8 cellular contexts compared by ENCODE assay signal in genomic region chr22:39349967-39350802, GRCh38. TPM values are rescaled to one million over a fixed set of nuclear protein-coding genes. Genes with fewer than 3 reads are reported as not detected.
DNase-seq lines count a peak whose midpoint lies in the region; ATAC-seq and TF ChIP-seq lines count a peak whose summit lies in the region.

TSS of gene SYNGR1 (plus strand) at chr22:39349991. CDS start at chr22:39350011, 20 bp downstream.

- no peaks in the 10 kb centered on the region for H3K9me3 ChIP-seq in CD4-positive, alpha-beta memory T cell (ENCODE audit: control insufficient read depth in 1 of 2, low read length in 2 of 2)
- H3K9me3 ChIP-seq in right lobe of liver = no peaks in the 10 kb centered on the region

- H3K4me3 ChIP-seq in CD4-positive, alpha-beta memory T cell (ENCODE audit: low read length in 2 of 2) = peak within 1 kb of the TSS in 1 of 2 donors; percentile 35
- H3K4me3 ChIP-seq in KMS-11 (IDR thresholded peaks at IDR 0.05; ENCODE audit: insufficient read depth, low read depth, low read length) = no peak within 1 kb of the TSS
- peak within 1 kb of the TSS; percentile 38 to 58 (median 57) for H3K4me3 ChIP-seq in right lobe of liver

- peaks cover 3 to 17% (median 6%) of the 10 kb centered on the region in 4 donors for H3K4me1 Mint-ChIP-seq in CD4-positive, alpha-beta memory T cell
- H3K4me1 Mint-ChIP-seq in central memory CD8-positive, alpha-beta T cell = peaks cover 7% of the 10 kb centered on the region

- H3K36me3 Mint-ChIP-seq in CD4-positive, alpha-beta memory T cell = no peaks in the 10 kb centered on the region
- H3K36me3 Mint-ChIP-seq in central memory CD8-positive, alpha-beta T cell (ENCODE audit: insufficient read depth) = peaks cover 2% of the 10 kb centered on the region

- no peaks in the 10 kb centered on the region for H4K20me1 ChIP-seq in KMS-11 (ENCODE audit: insufficient read depth)

- POLR2A ChIA-PET in CD4-positive, alpha-beta memory T cell (lab: Charles Lee; ENCODE audit: partially characterized antibody) = interaction anchor here (1.7 kb wide), 1 partner anchor 31 kb away, joined by 6 read pairs; the partner anchor contains the start of gene RPL3

- H3K36me3 ChIP-seq in CD4-positive, alpha-beta memory T cell (ENCODE audit: insufficient read depth, low read length) = no peaks in the 10 kb centered on the region
- H3K36me3 ChIP-seq in KMS-11 (ENCODE audit: insufficient read depth) (no peaks in the 10 kb centered on the region), right lobe of liver (no peaks in the 10 kb centered on the region)

- intact Hi-C loops in CD4-positive, alpha-beta memory T cell (cut with micrococcal nuclease) = no loop called here
- intact Hi-C loops in right lobe of liver (cut with DNase I) = no loop called here

- no peaks in the 10 kb centered on the region for H3K9me3 Mint-ChIP-seq in CD4-positive, alpha-beta memory T cell
- H3K9me3 Mint-ChIP-seq in central memory CD8-positive, alpha-beta T cell = no peaks in the 10 kb centered on the region

- no peaks in the 10 kb centered on the region for H3K79me2 ChIP-seq in KMS-11 (ENCODE audit: insufficient read depth, low read depth)

- CTCF ChIA-PET in CD4-positive, alpha-beta memory T cell (lab: Charles Lee; ENCODE audit: partially characterized antibody) = no interaction called here

- TF ChIP-seq CTCF in KMS-11 (conservative IDR thresholded peaks at IDR 0.05; ENCODE audit: low read depth, low read length) (no peak), right lobe of liver (IDR thresholded peaks at IDR 0.05) (no peak)

- H3K27ac ChIP-seq in CD4-positive, alpha-beta memory T cell (ENCODE audit: low read depth, low read length) = no peak within 1 kb of the TSS
- H3K27ac ChIP-seq in KMS-11 (no peak within 1 kb of the TSS), right lobe of liver (no peak within 1 kb of the TSS), temporal lobe (ENCODE audit: low read depth, low read length) (peak within 1 kb of the TSS; percentile 89)

- TF ChIP-seq POLR2A in right lobe of liver (IDR thresholded peaks at IDR 0.05) = no peak

- no peak within 1 kb of the TSS for H3K9ac ChIP-seq in KMS-11

- 5% methylated on average over 24 of the region's 89 CpGs for WGBS in right lobe of liver (ENCODE audit: insufficient coverage, low coverage, low lambda C conversion rate, missing lambda C conversion rate)

- H3K4me1 ChIP-seq in CD4-positive, alpha-beta memory T cell (ENCODE audit: insufficient read depth, low read length) = peaks cover 4% of the 10 kb centered on the region
- H3K4me1 ChIP-seq in KMS-11 (ENCODE audit: low read depth, poor library complexity, severe bottlenecking) (no peaks in the 10 kb centered on the region), right lobe of liver (peaks cover 0 to 3% (median 0%) of the 10 kb centered on the region in 4 donors)

- DNase-seq in CD4-positive, alpha-beta memory T cell = peak in 1 of 5 donors; percentile 6
- no peak for DNase-seq in central memory CD8-positive, alpha-beta T cell (ENCODE audit: low spot score in 2 of 2)
- DNase-seq in right lobe of liver (peak in 1 of 3 donors; percentile 44), HT-29 (ENCODE audit: low spot score) (no peak), SHP77 (lab: John Stamatoyannopoulos, UW) (no peak), NCI-H128 (lab: John Stamatoyannopoulos, UW; ENCODE audit: unreplicated experiment) (no peak)

- peaks cover 17 to 19% of the 10 kb centered on the region in 2 donors for H3K27me3 Mint-ChIP-seq in CD4-positive, alpha-beta memory T cell
- H3K27me3 Mint-ChIP-seq in central memory CD8-positive, alpha-beta T cell = peaks cover 28% of the 10 kb centered on the region

- ATAC-seq in central memory CD8-positive, alpha-beta T cell (replicated peaks; ENCODE audit: extremely low read depth, poor library complexity, severe bottlenecking) = no peak
- peak; percentile 25 to 42 (median 40) for ATAC-seq in right lobe of liver

- H3K4me3 Mint-ChIP-seq in CD4-positive, alpha-beta memory T cell = peak within 1 kb of the TSS; percentile 81 to 88 (median 84)
- H3K4me3 Mint-ChIP-seq in central memory CD8-positive, alpha-beta T cell = peak within 1 kb of the TSS; percentile 79

- peak within 1 kb of the TSS in 3 of 7 donors; percentile 29 to 70 (median 29) for H3K27ac Mint-ChIP-seq in CD4-positive, alpha-beta memory T cell
- no peak within 1 kb of the TSS for H3K27ac Mint-ChIP-seq in central memory CD8-positive, alpha-beta T cell (ENCODE audit: low read depth)

- peaks cover 9% of the 10 kb centered on the region for H3K27me3 ChIP-seq in CD4-positive, alpha-beta memory T cell (ENCODE audit: insufficient read depth, low read length)
- H3K27me3 ChIP-seq in KMS-11 (ENCODE audit: insufficient read depth, low read depth) = 0 out of 2 replicates have a peak, but pooled peaks cover 1% of the 10 kb centered on the region
- H3K27me3 ChIP-seq in right lobe of liver = no peaks in the 10 kb centered on the region

- peak within 1 kb of the TSS; percentile 88 for H2AFZ ChIP-seq in KMS-11 (ENCODE audit: low read depth)

- H3K4me2 ChIP-seq in KMS-11 = peak within 1 kb of the TSS; percentile 36; the same call in 1 of the 2 replicates

RNA-seq across cellular contexts. Expression of gene SYNGR1, which starts in this region (rescaled TPM):
- not detected for total RNA-seq in CD4-positive, alpha-beta memory T cell
- under 1 TPM; 0.30 to 0.62 TPM for polyA plus RNA-seq in CD4-positive, alpha-beta memory T cell
- total RNA-seq in right lobe of liver (1 to 10 TPM in 5 of 6 experiments, under 1 TPM in 1; 0.74 to 3.2 (median 2.2) TPM), temporal lobe (53.8 TPM)
- not detected in 2 replicates for total RNA-seq in HT-29 (2014; rRNA removed; shearing (Covaris generic))

Comparison
In these comparisons a context has a peak if more than half of its experiments do, and no peak if none do; other contexts are left out.
1. RNA of gene SYNGR1 (total RNA-seq): 53.8 TPM in temporal lobe (single experiment); 0.74 to 3.2 TPM in right lobe of liver, not detected in CD4-positive, alpha-beta memory T cell and not detected in HT-29; every median in the first group is over 10 times any median in the second.